Comparison of ENCODE assay signal across 9 cellular contexts in the genomic region with DNA sequence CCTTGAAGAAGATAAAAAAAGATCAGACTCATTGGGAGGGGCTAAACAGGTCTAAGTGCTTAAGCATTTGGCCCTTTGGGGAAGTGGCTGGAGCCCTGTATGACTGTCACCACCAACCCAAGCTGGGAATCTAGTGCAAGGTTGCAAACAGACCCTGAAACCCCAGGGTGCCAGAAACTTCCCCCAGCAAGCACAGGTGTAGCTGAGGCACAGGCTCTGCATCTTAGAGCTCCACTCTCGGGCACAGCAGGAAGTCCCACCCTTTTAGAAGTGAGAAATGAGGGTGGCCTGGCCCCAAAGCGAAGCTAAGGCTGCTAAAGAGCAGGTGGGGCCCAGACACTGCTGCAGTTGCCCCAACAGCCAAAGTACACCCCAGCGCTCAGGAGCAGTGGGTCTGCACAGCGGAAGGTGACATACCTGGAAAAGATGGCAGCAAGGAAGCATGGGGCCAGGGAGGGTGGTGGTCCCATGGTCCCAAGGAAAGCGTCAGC. TPM values are rescaled to one million over a fixed set of nuclear protein-coding genes. Genes with fewer than 3 reads are reported as not detected.
DNase-seq lines count a peak whose midpoint lies in the region; ATAC-seq lines count a peak whose summit lies in the region.
"Had no signal": no experiment of that assay in that cellular context is flagged by ENCODE, and none has a peak within 500 bp of the region (broad histone marks: within the 10 kb centered on the region; RNA-seq: fewer than 3 reads in every experiment).

No MANE protein-coding gene starts in this region.

- H3K9me3 Mint-ChIP-seq in activated T-cell treated with anti-CD3 and anti-CD28 coated beads, Interleukin-2, amount 50 U/mL, for 72 hours, result no peaks in the 10 kb centered on the region
- H3K9me3 Mint-ChIP-seq in stimulated activated naive B cell treated with anti-CD40 and anti-IgM and Interleukin-4, amounts not matched to agents 10 μg/mL and 1 μg/mL and 100 μg/mL, for 72 hours, result no peaks in the 10 kb centered on the region

- no peak for DNase-seq in activated T-cell treated with anti-CD3 and anti-CD28 coated beads, Interleukin-2, amount 50 U/mL, for 72 hours
- DNase-seq in activated T-cell treated with anti-CD3 and anti-CD28 coated beads, Interleukin-2, amount 50 U/mL, for 48 hours, result no peak
- peak; percentile 76 for DNase-seq in SKM-1 treated with dmso at 0.1 percent for 144 hours (lab: John Stamatoyannopoulos, UW; ENCODE audit: unreplicated experiment)
- DNase-seq in stimulated activated naive B cell treated with anti-CD40 and anti-IgM and Interleukin-4, amounts not matched to agents 10 μg/mL and 1 μg/mL and 100 μg/mL, for 72 hours, result peak; percentile 64
- no peak for DNase-seq in activated CD4-positive, CD25-positive, alpha-beta regulatory T cell (lab: John Stamatoyannopoulos, UW)
- no peak for DNase-seq in NCI-H128 (lab: John Stamatoyannopoulos, UW; ENCODE audit: unreplicated experiment)
- no peak for DNase-seq in activated CD4-positive, alpha-beta T cell treated with anti-CD3 and anti-CD28 coated beads, Interleukin-2, amount 50 U/mL, for 4 hours
- DNase-seq: T-helper 1 cell had no signal

- peaks cover 12% of the 10 kb centered on the region for H3K4me1 Mint-ChIP-seq in activated T-cell treated with anti-CD3 and anti-CD28 coated beads, Interleukin-2, amount 50 U/mL, for 72 hours (ENCODE audit: low read depth)
- H3K4me1 Mint-ChIP-seq in stimulated activated naive B cell treated with anti-CD40 and anti-IgM and Interleukin-4, amounts not matched to agents 10 μg/mL and 1 μg/mL and 100 μg/mL, for 72 hours, result peaks cover 14 to 27% of the 10 kb centered on the region in 2 donors

- no peak for ATAC-seq in activated T-cell treated with anti-CD3 and anti-CD28 coated beads, Interleukin-2, amount 50 U/mL, for 72 hours (replicated peaks in 1 of 2)
- ATAC-seq in HG02973 (IDR thresholded peaks at IDR 0.05; ENCODE audit: unreplicated experiment), result peak; percentile 53
- peak; percentile 95 to 97 for ATAC-seq in stimulated activated naive B cell treated with anti-CD40 and anti-IgM and Interleukin-4, amounts not matched to agents 10 μg/mL and 1 μg/mL and 100 μg/mL, for 72 hours (replicated peaks)

- peak overlapping the region; percentile 5 to 43 for H3K4me3 Mint-ChIP-seq in activated T-cell treated with anti-CD3 and anti-CD28 coated beads, Interleukin-2, amount 50 U/mL, for 72 hours
- H3K4me3 Mint-ChIP-seq in stimulated activated naive B cell treated with anti-CD40 and anti-IgM and Interleukin-4, amounts not matched to agents 10 μg/mL and 1 μg/mL and 100 μg/mL, for 72 hours, result peak overlapping the region; percentile 51 to 75

- H3K36me3 Mint-ChIP-seq in activated T-cell treated with anti-CD3 and anti-CD28 coated beads, Interleukin-2, amount 50 U/mL, for 72 hours (ENCODE audit: insufficient read depth in 2 of 2), result no peaks in the 10 kb centered on the region
- peaks cover 0 to 2% of the 10 kb centered on the region in 2 donors for H3K36me3 Mint-ChIP-seq in stimulated activated naive B cell treated with anti-CD40 and anti-IgM and Interleukin-4, amounts not matched to agents 10 μg/mL and 1 μg/mL and 100 μg/mL, for 72 hours

- peak overlapping the region; percentile 71 for H3K27ac Mint-ChIP-seq in activated T-cell treated with anti-CD3 and anti-CD28 coated beads, Interleukin-2, amount 50 U/mL, for 72 hours
- H3K27ac Mint-ChIP-seq in stimulated activated naive B cell treated with anti-CD40 and anti-IgM and Interleukin-4, amounts not matched to agents 10 μg/mL and 1 μg/mL and 100 μg/mL, for 72 hours, result peak overlapping the region; percentile 60

- H3K27me3 Mint-ChIP-seq in activated T-cell treated with anti-CD3 and anti-CD28 coated beads, Interleukin-2, amount 50 U/mL, for 72 hours (ENCODE audit: low read depth), result no peaks in the 10 kb centered on the region
- peaks cover 0 to 3% of the 10 kb centered on the region in 2 donors for H3K27me3 Mint-ChIP-seq in stimulated activated naive B cell treated with anti-CD40 and anti-IgM and Interleukin-4, amounts not matched to agents 10 μg/mL and 1 μg/mL and 100 μg/mL, for 72 hours

RNA-seq across cellular contexts. Expression of a gene that starts 5.8 kb away (rescaled TPM):
- total RNA-seq in activated T-cell treated with anti-CD3 and anti-CD28 coated beads, Interleukin-2, amount 50 U/mL, for 72 hours, result 100 to 1,000 TPM; 104 to 107 TPM

RNA-seq across cellular contexts. Expression of a gene that starts 56.6 kb away (rescaled TPM):
- total RNA-seq in activated T-cell treated with anti-CD3 and anti-CD28 coated beads, Interleukin-2, amount 50 U/mL, for 72 hours, result 1 to 10 TPM; 2.6 to 3.4 TPM

Comparison
In these comparisons a context has a peak if more than half of its experiments do, and no peak if none do; other contexts are left out.
1. ATAC-seq: peak in HG02973 (single experiment) and stimulated activated naive B cell treated with anti-CD40 and anti-IgM and Interleukin-4, amounts not matched to agents 10 μg/mL and 1 μg/mL and 100 μg/mL, for 72 hours (2 of 2); none in activated T-cell treated with anti-CD3 and anti-CD28 coated beads, Interleukin-2, amount 50 U/mL, for 72 hours (0 of 2).
2. DNase-seq: peak in SKM-1 treated with dmso at 0.1 percent for 144 hours (single experiment) and stimulated activated naive B cell treated with anti-CD40 and anti-IgM and Interleukin-4, amounts not matched to agents 10 μg/mL and 1 μg/mL and 100 μg/mL, for 72 hours (single experiment); none in activated T-cell treated with anti-CD3 and anti-CD28 coated beads, Interleukin-2, amount 50 U/mL, for 72 hours (0 of 2), activated T-cell treated with anti-CD3 and anti-CD28 coated beads, Interleukin-2, amount 50 U/mL, for 48 hours (0 of 2), activated CD4-positive, CD25-positive, alpha-beta regulatory T cell (0 of 4), NCI-H128 (single experiment) and activated CD4-positive, alpha-beta T cell treated with anti-CD3 and anti-CD28 coated beads, Interleukin-2, amount 50 U/mL, for 4 hours (0 of 2).